8 cellular contexts compared by ENCODE assay signal in genomic region chr5:74865293-74865798, GRCh38. TPM values are rescaled to one million over a fixed set of nuclear protein-coding genes. Genes with fewer than 3 reads are reported as not detected.
DNase-seq lines count a peak whose midpoint lies in the region; TF ChIP-seq lines count a peak whose summit lies in the region.

No MANE protein-coding gene starts in this region.

- H3K4me3 ChIP-seq in effector memory CD4-positive, alpha-beta T cell (ENCODE audit: insufficient read depth, low read depth, low read length, poor library complexity, severe bottlenecking): peak overlapping the region; percentile 55

- H3K27me3 ChIP-seq in effector memory CD4-positive, alpha-beta T cell (replicated peaks; ENCODE audit: control insufficient read depth, insufficient read depth, low read length, poor library complexity, severe bottlenecking): no peaks in the 10 kb centered on the region

- peaks cover 13% of the 10 kb centered on the region for H3K4me1 ChIP-seq in effector memory CD4-positive, alpha-beta T cell (ENCODE audit: control insufficient read depth, insufficient read depth, low read length, poor library complexity, severe bottlenecking)

- H3K4me3 Mint-ChIP-seq in nephron: peak overlapping the region; percentile 96 to 99 (median 96)

- H3K36me3 ChIP-seq in effector memory CD4-positive, alpha-beta T cell (ENCODE audit: control insufficient read depth, insufficient read depth, low read length): no peaks in the 10 kb centered on the region

- no peaks in the 10 kb centered on the region for H3K9me3 ChIP-seq in effector memory CD4-positive, alpha-beta T cell (ENCODE audit: control insufficient read depth, low read length)

- no peaks in the 10 kb centered on the region for H3K36me3 Mint-ChIP-seq in nephron (ENCODE audit: low read depth)

- no peak for TF ChIP-seq CTCF in nephron (IDR thresholded peaks at IDR 0.05; ENCODE audit: unreplicated experiment in 3 of 3)

- H3K27ac ChIP-seq in effector memory CD4-positive, alpha-beta T cell (ENCODE audit: insufficient read depth, low read length, poor library complexity, severe bottlenecking): peak overlapping the region; percentile 69

- peaks cover 41% of the 10 kb centered on the region for H3K27me3 Mint-ChIP-seq in nephron (ENCODE audit: low read depth)

- DNase-seq in NCI-H2227 (lab: John Stamatoyannopoulos, UW; ENCODE audit: unreplicated experiment) (peak; percentile 13), NCI-H2227 treated with DMSO at 0.1 percent for 48 hours (lab: John Stamatoyannopoulos, UW) (no peak), NCI-H460 (ENCODE audit: extremely low read depth, low read depth) (peak; percentile 9), NCI-H1048 (lab: John Stamatoyannopoulos, UW) (no peak), mucosa of gallbladder (ENCODE audit: low spot score) (no peak), H4 (ENCODE audit: low spot score) (no peak)
- no peak for DNase-seq in effector memory CD4-positive, alpha-beta T cell

- H3K27ac Mint-ChIP-seq in nephron: peak overlapping the region; percentile 75 to 89 (median 81)

- H3K9me3 Mint-ChIP-seq in nephron: no peaks in the 10 kb centered on the region

- peaks cover 12% of the 10 kb centered on the region for H3K4me1 Mint-ChIP-seq in nephron

RNA-seq across cellular contexts. Expression of gene FAM169A, which starts 0.8 kb away (rescaled TPM):
- total RNA-seq in NCI-H460 (2014; rRNA removed; shearing (Covaris generic)): 15.8 and 18.5 TPM in 2 replicates
- polyA plus RNA-seq in NCI-H460 (2014; cell fraction: nucleus; rRNA removed): 8.5 and 12.2 TPM in 2 replicates
- total RNA-seq in mucosa of gallbladder: 6.0 TPM
- 7.1 and 7.6 TPM in 2 replicates for total RNA-seq in H4 (2014; rRNA removed; shearing (Covaris generic))

Comparison
In these comparisons a context has a peak if more than half of its experiments do, and no peak if none do; other contexts are left out.
1. DNase-seq: peak in NCI-H2227 (single experiment) and NCI-H460 (single experiment); none in NCI-H2227 treated with DMSO at 0.1 percent for 48 hours (single experiment), effector memory CD4-positive, alpha-beta T cell (0 of 3), NCI-H1048 (single experiment), mucosa of gallbladder (single experiment) and H4 (single experiment).